8 cellular contexts compared by ENCODE assay signal in the genomic region with DNA sequence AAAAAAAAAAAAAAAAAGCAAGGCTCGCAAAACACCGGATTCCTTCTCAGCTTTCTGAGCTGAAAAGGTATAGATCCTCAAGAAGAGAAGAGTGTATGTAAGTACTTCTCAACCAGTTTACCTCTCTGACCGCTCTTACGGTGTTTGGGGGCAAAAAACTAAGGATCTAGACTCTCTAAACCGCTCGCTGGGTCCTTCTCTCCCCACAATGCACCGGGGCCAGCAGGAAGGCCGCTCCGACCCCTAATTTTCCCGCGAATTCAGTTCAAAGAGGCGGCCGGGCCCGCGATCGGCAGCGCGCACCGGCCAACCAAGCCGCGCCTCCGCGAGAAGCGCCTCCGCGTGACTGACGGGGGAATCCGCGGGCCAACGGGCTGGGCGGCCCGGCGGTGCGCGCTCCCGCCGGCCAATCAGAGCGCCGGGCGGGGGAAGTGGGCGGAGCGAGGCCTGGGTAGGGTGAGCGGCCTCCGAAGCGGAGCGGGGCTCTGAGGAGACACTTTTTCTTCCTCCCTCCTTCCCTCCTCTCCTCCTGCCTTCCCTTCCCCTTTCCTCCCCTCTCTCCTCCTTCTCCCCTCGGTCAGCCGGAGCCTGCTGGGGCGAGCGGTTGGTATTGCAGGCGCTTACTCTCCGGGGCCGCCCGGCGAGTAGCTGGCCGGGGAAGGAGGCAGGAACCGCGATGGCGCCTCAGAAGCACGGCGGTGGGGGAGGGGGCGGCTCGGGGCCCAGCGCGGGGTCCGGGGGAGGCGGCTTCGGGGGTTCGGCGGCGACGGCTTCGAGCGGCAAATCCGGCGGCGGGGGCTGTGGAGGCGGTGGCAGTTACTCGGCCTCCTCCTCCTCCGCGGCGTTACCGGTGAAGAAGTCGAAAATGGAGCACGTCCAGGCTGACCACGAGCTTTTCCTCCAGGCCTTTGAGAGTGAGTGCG.
DNase-seq lines count a peak whose midpoint lies in the region; TF ChIP-seq lines count a peak whose summit lies in the region.
"Not testable (repeated sequence)": the region's sequence is repeated elsewhere in the genome, so short reads cannot be mapped to it uniquely, and the experiment has no call there.

No MANE protein-coding gene starts in this region.

- not testable (repeated sequence) for H3K9me2 ChIP-seq in MM.1S (replicated peaks; ENCODE audit: insufficient read depth, low read length)

- not testable (repeated sequence) for H3K27me3 ChIP-seq in HAP-1 (ENCODE audit: low read depth); MM.1S (replicated peaks; ENCODE audit: insufficient read depth, low read length); SJCRH30; neural progenitor cell

- H3K4me2 ChIP-seq in MM.1S (ENCODE audit: low read depth, low read length) (peak overlapping the region; percentile 55; the same call in 1 of the 2 replicates), neural progenitor cell (peak overlapping the region; percentile 79)

- peaks cover 47% of the 10 kb centered on the region for H3K4me1 Mint-ChIP-seq in neural progenitor cell
- peaks cover 54% of the 10 kb centered on the region for H3K4me1 Mint-ChIP-seq in stimulated activated naive CD8-positive, alpha-beta T cell treated with anti-CD3 and anti-CD28 coated beads, Interleukin-15, Interleukin-2, amounts not matched to agents 100 ng/mL and 50 ng/mL, for 24 hours (ENCODE audit: low read depth)

- not testable (repeated sequence) for H3F3A ChIP-seq in MM.1S (ENCODE audit: insufficient read depth, low read length)
- H3F3A ChIP-seq in neural progenitor cell (ENCODE audit: low read depth) = peaks cover 29% of the 10 kb centered on the region

- H3K79me2 ChIP-seq in MM.1S (ENCODE audit: low read length) (peaks cover 51% of the 10 kb centered on the region), neural progenitor cell (ENCODE audit: low read depth) (peaks cover 91% of the 10 kb centered on the region)

- not testable (repeated sequence) for H3K27me3 Mint-ChIP-seq in neural progenitor cell (ENCODE audit: insufficient read depth, low read depth); stimulated activated naive CD8-positive, alpha-beta T cell treated with anti-CD3 and anti-CD28 coated beads, Interleukin-15, Interleukin-2, amounts not matched to agents 100 ng/mL and 50 ng/mL, for 24 hours

- DNase-seq in HAP-1 (ENCODE audit: low spot score in 2 of 2) = peak; percentile 63 to 90
- DNase-seq in MM.1S = peak; percentile 67
- peak; percentile 85 to 86 for DNase-seq in SJCRH30
- DNase-seq in activated gamma-delta T cell treated with Interleukin-2 at 50 U/mL for 16 hours = peak; percentile 77
- DNase-seq in foreskin fibroblast = peak; percentile 70 to 88
- peak; percentile 88 for DNase-seq in neural progenitor cell (ENCODE audit: low spot score)

- H2AFZ ChIP-seq in MM.1S (ENCODE audit: low read length) (peak overlapping the region; percentile 72; the same call in 1 of the 2 replicates), neural progenitor cell (replicated peaks) (peak overlapping the region; percentile 61)

- not testable (repeated sequence) for TF ChIP-seq CTCF in MM.1S (IDR thresholded peaks at IDR 0.05; ENCODE audit: low read length); foreskin fibroblast (IDR thresholded peaks at IDR 0.05; ENCODE audit: low read depth, low read length); neural progenitor cell (IDR thresholded peaks at IDR 0.05)

- H3K4me1 ChIP-seq in ES-I3 (ENCODE audit: insufficient read depth, low read length); HAP-1; MM.1S (ENCODE audit: low read length); SJCRH30: not testable (repeated sequence)
- H3K4me1 ChIP-seq in neural progenitor cell = peaks cover 27% of the 10 kb centered on the region

- not testable (repeated sequence) for H3K36me3 Mint-ChIP-seq in neural progenitor cell
- peaks cover 25% of the 10 kb centered on the region for H3K36me3 Mint-ChIP-seq in stimulated activated naive CD8-positive, alpha-beta T cell treated with anti-CD3 and anti-CD28 coated beads, Interleukin-15, Interleukin-2, amounts not matched to agents 100 ng/mL and 50 ng/mL, for 24 hours (ENCODE audit: low read depth)

- not testable (repeated sequence) for H3K36me3 ChIP-seq in ES-I3 (ENCODE audit: insufficient read depth, low read length); HAP-1 (replicated peaks); MM.1S (replicated peaks; ENCODE audit: insufficient read depth, low read length); neural progenitor cell
- H3K36me3 ChIP-seq in SJCRH30 = peaks cover 12% of the 10 kb centered on the region

- H3K27ac ChIP-seq in MM.1S (ENCODE audit: low read length) (peak overlapping the region; percentile 57; the same call in 1 of the 2 replicates), SJCRH30 (peak overlapping the region; percentile 86), neural progenitor cell (peak overlapping the region; percentile 99)

- H3K9me3 ChIP-seq in ES-I3 (ENCODE audit: control insufficient read depth, insufficient read depth, low read length); HAP-1; MM.1S (replicated peaks; ENCODE audit: insufficient read depth, low read length); SJCRH30 (replicated peaks); neural progenitor cell (ENCODE audit: low read depth): not testable (repeated sequence)

- peak overlapping the region; percentile 96 for H3K4me3 Mint-ChIP-seq in neural progenitor cell
- H3K4me3 Mint-ChIP-seq in stimulated activated naive CD8-positive, alpha-beta T cell treated with anti-CD3 and anti-CD28 coated beads, Interleukin-15, Interleukin-2, amounts not matched to agents 100 ng/mL and 50 ng/mL, for 24 hours = peak overlapping the region; percentile 95

- H4K20me1 ChIP-seq in MM.1S (ENCODE audit: insufficient read depth, low read length) = peaks cover 13% of the 10 kb centered on the region; the same call in 1 of the 2 replicates
- peaks cover 79% of the 10 kb centered on the region for H4K20me1 ChIP-seq in neural progenitor cell (ENCODE audit: low read depth)

- H3K4me3 ChIP-seq in HAP-1 (peak overlapping the region; percentile 84), MM.1S (ENCODE audit: low read length) (peak overlapping the region; percentile 79), SJCRH30 (peak overlapping the region; percentile 98), foreskin fibroblast (ENCODE audit: low read depth in 1 of 2, low read length in 2 of 2) (peak overlapping the region; percentile 62 to 75), neural progenitor cell (peak overlapping the region; percentile 94)

- H3K27ac Mint-ChIP-seq in neural progenitor cell = peak overlapping the region; percentile 97
- H3K27ac Mint-ChIP-seq in stimulated activated naive CD8-positive, alpha-beta T cell treated with anti-CD3 and anti-CD28 coated beads, Interleukin-15, Interleukin-2, amounts not matched to agents 100 ng/mL and 50 ng/mL, for 24 hours = peak overlapping the region; percentile 98

- H3K9ac ChIP-seq in ES-I3 (ENCODE audit: low read depth, low read length) (peak overlapping the region; percentile 69), MM.1S (ENCODE audit: low read length) (peak overlapping the region; percentile 85), neural progenitor cell (peak overlapping the region; percentile 97)

- in situ Hi-C loops in HAP-1 (cut with MboI; ENCODE audit: low sequenced_read_pairs) = not testable (repeated sequence)

- not testable (repeated sequence) for H3K9me3 Mint-ChIP-seq in neural progenitor cell; stimulated activated naive CD8-positive, alpha-beta T cell treated with anti-CD3 and anti-CD28 coated beads, Interleukin-15, Interleukin-2, amounts not matched to agents 100 ng/mL and 50 ng/mL, for 24 hours

Comparison
In these comparisons a context has a peak if more than half of its experiments do, and no peak if none do; other contexts are left out.
1. Peak in every context shown above with its lines: DNase-seq, H3K4me3 ChIP-seq and H3K27ac ChIP-seq.